In genomic region chr3:57958642-57959406, GRCh38 we compare ENCODE assay signal across 10 cellular contexts. TPM values are rescaled to one million over a fixed set of nuclear protein-coding genes. Genes with fewer than 3 reads are reported as not detected.
DNase-seq lines count a peak whose midpoint lies in the region; ATAC-seq and TF ChIP-seq lines count a peak whose summit lies in the region.
"Had no signal": no experiment of that assay in that cellular context is flagged by ENCODE, and none has a peak within 500 bp of the region (broad histone marks: within the 10 kb centered on the region; RNA-seq: fewer than 3 reads in every experiment).

No MANE protein-coding gene starts in this region.

- no peak overlapping the region for H3K4me3 Mint-ChIP-seq in activated CD8-positive, alpha-beta memory T cell treated with anti-CD3 and anti-CD28 coated beads, Interleukin-2, amount 10 ng/mL, durations not matched to agents 7 days and 5 days

- H3K27ac ChIP-seq in lower lobe of right lung (peak overlapping the region; percentile 67), adrenal gland (peak overlapping the region in 1 of 5 donors; percentile 68)

- no peak overlapping the region for H3K27ac Mint-ChIP-seq in activated CD8-positive, alpha-beta memory T cell treated with anti-CD3 and anti-CD28 coated beads, Interleukin-2, amount 10 ng/mL, durations not matched to agents 7 days and 5 days

- DNase-seq in activated CD8-positive, alpha-beta memory T cell treated with anti-CD3 and anti-CD28 coated beads, Interleukin-2, amount 10 ng/mL, durations not matched to agents 7 days and 5 days: no peak
- DNase-seq in activated CD8-positive, alpha-beta memory T cell treated with anti-CD3 and anti-CD28 coated beads, Interleukin-2, amount 50 U/mL, for 4 hours: no peak
- DNase-seq in adipocyte (ENCODE audit: low read depth) (no peak), lower lobe of right lung (no peak), ureter (ENCODE audit: low spot score) (peak; percentile 69), pons (ENCODE audit: low spot score) (no peak), adrenal gland (no peak)
- DNase-seq: activated gamma-delta T cell treated with Interleukin-2 at 50 U/mL for 16 hours, NCI-H524 treated with DMSO at 0.1 percent for 48 hours had no signal

- no peaks in the 10 kb centered on the region for H3K9me3 Mint-ChIP-seq in activated CD8-positive, alpha-beta memory T cell treated with anti-CD3 and anti-CD28 coated beads, Interleukin-2, amount 10 ng/mL, durations not matched to agents 7 days and 5 days (ENCODE audit: low read depth)

- peaks cover 30% of the 10 kb centered on the region for H3K4me1 ChIP-seq in adipocyte (ENCODE audit: control insufficient read depth, insufficient read depth, low read length)
- peaks cover 22% of the 10 kb centered on the region for H3K4me1 ChIP-seq in lower lobe of right lung
- H3K4me1 ChIP-seq in adrenal gland (replicated peaks in 1 of 2): no peaks in the 10 kb centered on the region

- peak overlapping the region; percentile 77 for H3K9ac ChIP-seq in adipocyte (ENCODE audit: low read length)

- H3K4me1 Mint-ChIP-seq in activated CD8-positive, alpha-beta memory T cell treated with anti-CD3 and anti-CD28 coated beads, Interleukin-2, amount 10 ng/mL, durations not matched to agents 7 days and 5 days: peaks cover 18% of the 10 kb centered on the region

- TF ChIP-seq CTCF in lower lobe of right lung (IDR thresholded peaks at IDR 0.05) (no peak), adrenal gland (IDR thresholded peaks at IDR 0.05) (no peak)

- no peaks in the 10 kb centered on the region for H3K36me3 Mint-ChIP-seq in activated CD8-positive, alpha-beta memory T cell treated with anti-CD3 and anti-CD28 coated beads, Interleukin-2, amount 10 ng/mL, durations not matched to agents 7 days and 5 days

- ATAC-seq in activated CD8-positive, alpha-beta memory T cell treated with anti-CD3 and anti-CD28 coated beads, Interleukin-2, amount 10 ng/mL, durations not matched to agents 7 days and 5 days: peak; percentile 40
- ATAC-seq in lower lobe of right lung: peak; percentile 54 to 57
- no peak for ATAC-seq in GM19035 (IDR thresholded peaks at IDR 0.05; ENCODE audit: unreplicated experiment)

- peaks cover 2% of the 10 kb centered on the region for H3K27me3 Mint-ChIP-seq in activated CD8-positive, alpha-beta memory T cell treated with anti-CD3 and anti-CD28 coated beads, Interleukin-2, amount 10 ng/mL, durations not matched to agents 7 days and 5 days

- no peaks in the 10 kb centered on the region for H3K27me3 ChIP-seq in adipocyte (replicated peaks; ENCODE audit: control insufficient read depth, insufficient read depth, low read length)
- no peaks in the 10 kb centered on the region for H3K27me3 ChIP-seq in lower lobe of right lung (ENCODE audit: low read depth)
- no peaks in the 10 kb centered on the region for H3K27me3 ChIP-seq in adrenal gland

- intact Hi-C loops in lower lobe of right lung (cut with DNase I): no loop called here
- intact Hi-C loops in adrenal gland (cut with DNase I): no loop called here

- no peak for TF ChIP-seq POLR2A in adrenal gland (IDR thresholded peaks at IDR 0.05)

- CTCF ChIA-PET in activated CD8-positive, alpha-beta memory T cell treated with anti-CD3 and anti-CD28 coated beads, Interleukin-2, amount 10 ng/mL, durations not matched to agents 7 days and 5 days (lab: Charles Lee): no interaction called here

- H3K9me3 ChIP-seq in adipocyte (ENCODE audit: control insufficient read depth, low read length): no peaks in the 10 kb centered on the region
- H3K9me3 ChIP-seq in lower lobe of right lung: no peaks in the 10 kb centered on the region
- H3K9me3 ChIP-seq in adrenal gland (replicated peaks in 1 of 3): no peaks in the 10 kb centered on the region

- no peaks in the 10 kb centered on the region for H3K36me3 ChIP-seq in adipocyte (ENCODE audit: control insufficient read depth, insufficient read depth, low read length, severe bottlenecking)
- H3K36me3 ChIP-seq in lower lobe of right lung: no peaks in the 10 kb centered on the region
- H3K36me3 ChIP-seq in adrenal gland (replicated peaks in 1 of 2): no peaks in the 10 kb centered on the region

- 73 to 77% (median 76%) methylated on average over 8 to 13 of the region's 13 CpGs for WGBS in adrenal gland, 4 donors

- peak overlapping the region; percentile 71 for H3K4me3 ChIP-seq in adipocyte (ENCODE audit: low read length)
- no peak overlapping the region for H3K4me3 ChIP-seq in lower lobe of right lung
- no peak overlapping the region for H3K4me3 ChIP-seq in adrenal gland

RNA-seq across cellular contexts. Expression of gene FLNB, which starts 49.4 kb away (rescaled TPM):
- 10 to 100 TPM in 1 of 2 experiments, 1 to 10 TPM in 1; 9.8 to 13.2 TPM for total RNA-seq in activated CD8-positive, alpha-beta memory T cell treated with anti-CD3 and anti-CD28 coated beads, Interleukin-2, amount 10 ng/mL, durations not matched to agents 7 days and 5 days
- total RNA-seq in lower lobe of right lung: 83.3 TPM
- 303 TPM for total RNA-seq in ureter
- total RNA-seq in adrenal gland: 100 to 1,000 TPM in 6 of 8 donors, 10 to 100 TPM in 2; 84.6 to 278 (median 120) TPM
- 100 to 1,000 TPM in 2 of 3 donors, 10 to 100 TPM in 1; 94.9 to 174 (median 138) TPM for polyA plus RNA-seq in adrenal gland
